1 cellular context compared by ENCODE assay signal in the genomic region with DNA sequence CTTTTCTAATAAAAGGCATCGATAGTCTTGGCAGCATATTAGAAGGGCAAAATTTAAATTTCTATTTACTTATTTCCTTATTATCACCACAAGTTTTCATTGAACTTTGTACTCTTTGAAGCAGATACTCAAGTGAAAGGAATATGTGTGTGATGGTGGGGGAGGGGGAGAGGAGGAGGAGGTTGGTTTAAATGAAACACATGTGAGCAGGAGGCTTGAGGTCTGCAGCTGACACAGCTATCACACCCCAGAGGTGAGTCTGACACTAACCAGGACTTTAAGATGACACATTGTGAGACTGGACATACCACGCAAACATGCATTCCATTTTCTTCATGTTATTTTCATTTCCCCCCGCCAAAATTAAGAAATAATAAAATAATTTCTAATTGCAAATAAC.
TF ChIP-seq lines count a peak whose summit lies in the region.

No MANE protein-coding gene starts in this region.

TF ChIP-seq in GM12878, 131 proteins besides CTCF, POLR2A, EP300 and RAD21 (continued from another document and continues in another):
- TF ChIP-seq RUNX3 (IDR thresholded peaks at IDR 0.05; ENCODE audit: low read length) (0 out of 2 replicates have a peak, but pooled peaks have one; percentile 12), NR2C2 (IDR thresholded peaks at IDR 0.05; ENCODE audit: borderline replicate concordance, control insufficient read depth, insufficient read length, low read depth) (no peak), STAT3 (IDR thresholded peaks at IDR 0.05; ENCODE audit: low read depth, low read length) (no peak), JUNB (IDR thresholded peaks at IDR 0.05) (no peak), MTA2 (IDR thresholded peaks at IDR 0.05; ENCODE audit: low read depth) (peak; percentile 47; the same call in 1 of the 2 replicates), GATAD2B (conservative IDR thresholded peaks at IDR 0.05; ENCODE audit: low read depth) (no peak), CHD2 (IDR thresholded peaks at IDR 0.05; ENCODE audit: borderline replicate concordance, low read depth, low read length) (peak; percentile 68), BCL11A (IDR thresholded peaks at IDR 0.05; ENCODE audit: low read depth, low read length) (0 out of 2 replicates have a peak, but pooled peaks have one; percentile 22), POU2F2 (IDR thresholded peaks at IDR 0.05; ENCODE audit: borderline replicate concordance, low read depth, low read length) (no peak), ESRRA (IDR thresholded peaks at IDR 0.05; ENCODE audit: low read length) (no peak), FOXM1 (IDR thresholded peaks at IDR 0.05; ENCODE audit: low read depth, low read length) (no peak), ASH2L (IDR thresholded peaks at IDR 0.05; ENCODE audit: borderline replicate concordance, low read depth) (no peak), TCF7 (IDR thresholded peaks at IDR 0.05; ENCODE audit: borderline replicate concordance) (no peak), RELA (IDR thresholded peaks at IDR 0.05; ENCODE audit: borderline replicate concordance, partially characterized antibody) (no peak), PAX8 (IDR thresholded peaks at IDR 0.05) (no peak), EGR1 (IDR thresholded peaks at IDR 0.05; ENCODE audit: borderline replicate concordance in 1 of 2, low read depth in 2 of 2, low read length in 2 of 2) (no peak), NR2F1 (conservative IDR thresholded peaks at IDR 0.05) (0 out of 2 replicates have a peak, but pooled peaks have one; percentile 10), KLF5 (IDR thresholded peaks at IDR 0.05; ENCODE audit: partially characterized antibody) (no peak), BHLHE40 (IDR thresholded peaks at IDR 0.05; ENCODE audit: borderline replicate concordance in 1 of 2, low read depth in 2 of 2, low read length in 1 of 2) (peak; percentile 51 to 70; a peak in 2 of 4 replicates), CHD4 (IDR thresholded peaks at IDR 0.05) (no peak), EZH2 (IDR thresholded peaks at IDR 0.05; ENCODE audit: borderline replicate concordance, control insufficient read depth, low read depth, low read length) (no peak)
- TF ChIP-seq, protein P1, sequence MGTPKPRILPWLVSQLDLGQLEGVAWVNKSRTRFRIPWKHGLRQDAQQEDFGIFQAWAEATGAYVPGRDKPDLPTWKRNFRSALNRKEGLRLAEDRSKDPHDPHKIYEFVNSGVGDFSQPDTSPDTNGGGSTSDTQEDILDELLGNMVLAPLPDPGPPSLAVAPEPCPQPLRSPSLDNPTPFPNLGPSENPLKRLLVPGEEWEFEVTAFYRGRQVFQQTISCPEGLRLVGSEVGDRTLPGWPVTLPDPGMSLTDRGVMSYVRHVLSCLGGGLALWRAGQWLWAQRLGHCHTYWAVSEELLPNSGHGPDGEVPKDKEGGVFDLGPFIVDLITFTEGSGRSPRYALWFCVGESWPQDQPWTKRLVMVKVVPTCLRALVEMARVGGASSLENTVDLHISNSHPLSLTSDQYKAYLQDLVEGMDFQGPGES (IDR thresholded peaks at IDR 0.05), result no peak
- TF ChIP-seq, protein P2, sequence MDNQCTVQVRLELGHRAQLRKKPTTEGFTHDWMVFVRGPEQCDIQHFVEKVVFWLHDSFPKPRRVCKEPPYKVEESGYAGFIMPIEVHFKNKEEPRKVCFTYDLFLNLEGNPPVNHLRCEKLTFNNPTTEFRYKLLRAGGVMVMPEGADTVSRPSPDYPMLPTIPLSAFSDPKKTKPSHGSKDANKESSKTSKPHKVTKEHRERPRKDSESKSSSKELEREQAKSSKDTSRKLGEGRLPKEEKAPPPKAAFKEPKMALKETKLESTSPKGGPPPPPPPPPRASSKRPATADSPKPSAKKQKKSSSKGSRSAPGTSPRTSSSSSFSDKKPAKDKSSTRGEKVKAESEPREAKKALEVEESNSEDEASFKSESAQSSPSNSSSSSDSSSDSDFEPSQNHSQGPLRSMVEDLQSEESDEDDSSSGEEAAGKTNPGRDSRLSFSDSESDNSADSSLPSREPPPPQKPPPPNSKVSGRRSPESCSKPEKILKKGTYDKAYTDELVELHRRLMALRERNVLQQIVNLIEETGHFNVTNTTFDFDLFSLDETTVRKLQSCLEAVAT (IDR thresholded peaks at IDR 0.05), result 0 out of 2 replicates have a peak, but pooled peaks have one; percentile 13
- TF ChIP-seq, protein P3, sequence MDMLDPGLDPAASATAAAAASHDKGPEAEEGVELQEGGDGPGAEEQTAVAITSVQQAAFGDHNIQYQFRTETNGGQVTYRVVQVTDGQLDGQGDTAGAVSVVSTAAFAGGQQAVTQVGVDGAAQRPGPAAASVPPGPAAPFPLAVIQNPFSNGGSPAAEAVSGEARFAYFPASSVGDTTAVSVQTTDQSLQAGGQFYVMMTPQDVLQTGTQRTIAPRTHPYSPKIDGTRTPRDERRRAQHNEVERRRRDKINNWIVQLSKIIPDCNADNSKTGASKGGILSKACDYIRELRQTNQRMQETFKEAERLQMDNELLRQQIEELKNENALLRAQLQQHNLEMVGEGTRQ (IDR thresholded peaks at IDR 0.05; ENCODE audit: borderline replicate concordance, low read depth, low read length), result no peak
- TF ChIP-seq, protein P4, sequence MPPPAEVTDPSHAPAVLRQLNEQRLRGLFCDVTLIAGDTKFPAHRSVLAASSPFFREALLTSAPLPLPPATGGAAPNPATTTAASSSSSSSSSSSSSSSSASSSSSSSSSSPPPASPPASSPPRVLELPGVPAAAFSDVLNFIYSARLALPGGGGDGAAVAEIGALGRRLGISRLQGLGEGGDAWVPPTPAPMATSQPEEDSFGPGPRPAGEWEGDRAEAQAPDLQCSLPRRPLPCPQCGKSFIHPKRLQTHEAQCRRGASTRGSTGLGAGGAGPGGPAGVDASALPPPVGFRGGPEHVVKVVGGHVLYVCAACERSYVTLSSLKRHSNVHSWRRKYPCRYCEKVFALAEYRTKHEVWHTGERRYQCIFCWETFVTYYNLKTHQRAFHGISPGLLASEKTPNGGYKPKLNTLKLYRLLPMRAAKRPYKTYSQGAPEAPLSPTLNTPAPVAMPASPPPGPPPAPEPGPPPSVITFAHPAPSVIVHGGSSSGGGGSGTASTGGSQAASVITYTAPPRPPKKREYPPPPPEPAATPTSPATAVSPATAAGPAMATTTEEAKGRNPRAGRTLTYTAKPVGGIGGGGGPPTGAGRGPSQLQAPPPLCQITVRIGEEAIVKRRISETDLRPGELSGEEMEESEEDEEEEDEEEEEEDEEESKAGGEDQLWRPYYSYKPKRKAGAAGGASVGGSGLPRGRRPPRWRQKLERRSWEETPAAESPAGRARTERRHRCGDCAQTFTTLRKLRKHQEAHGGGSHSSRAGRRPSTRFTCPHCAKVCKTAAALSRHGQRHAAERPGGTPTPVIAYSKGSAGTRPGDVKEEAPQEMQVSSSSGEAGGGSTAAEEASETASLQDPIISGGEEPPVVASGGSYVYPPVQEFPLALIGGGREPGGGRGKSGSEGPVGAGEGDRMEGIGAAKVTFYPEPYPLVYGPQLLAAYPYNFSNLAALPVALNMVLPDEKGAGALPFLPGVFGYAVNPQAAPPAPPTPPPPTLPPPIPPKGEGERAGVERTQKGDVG (CRISPR knock-in tag; IDR thresholded peaks at IDR 0.05), result no peak
- TF ChIP-seq, protein P5, sequence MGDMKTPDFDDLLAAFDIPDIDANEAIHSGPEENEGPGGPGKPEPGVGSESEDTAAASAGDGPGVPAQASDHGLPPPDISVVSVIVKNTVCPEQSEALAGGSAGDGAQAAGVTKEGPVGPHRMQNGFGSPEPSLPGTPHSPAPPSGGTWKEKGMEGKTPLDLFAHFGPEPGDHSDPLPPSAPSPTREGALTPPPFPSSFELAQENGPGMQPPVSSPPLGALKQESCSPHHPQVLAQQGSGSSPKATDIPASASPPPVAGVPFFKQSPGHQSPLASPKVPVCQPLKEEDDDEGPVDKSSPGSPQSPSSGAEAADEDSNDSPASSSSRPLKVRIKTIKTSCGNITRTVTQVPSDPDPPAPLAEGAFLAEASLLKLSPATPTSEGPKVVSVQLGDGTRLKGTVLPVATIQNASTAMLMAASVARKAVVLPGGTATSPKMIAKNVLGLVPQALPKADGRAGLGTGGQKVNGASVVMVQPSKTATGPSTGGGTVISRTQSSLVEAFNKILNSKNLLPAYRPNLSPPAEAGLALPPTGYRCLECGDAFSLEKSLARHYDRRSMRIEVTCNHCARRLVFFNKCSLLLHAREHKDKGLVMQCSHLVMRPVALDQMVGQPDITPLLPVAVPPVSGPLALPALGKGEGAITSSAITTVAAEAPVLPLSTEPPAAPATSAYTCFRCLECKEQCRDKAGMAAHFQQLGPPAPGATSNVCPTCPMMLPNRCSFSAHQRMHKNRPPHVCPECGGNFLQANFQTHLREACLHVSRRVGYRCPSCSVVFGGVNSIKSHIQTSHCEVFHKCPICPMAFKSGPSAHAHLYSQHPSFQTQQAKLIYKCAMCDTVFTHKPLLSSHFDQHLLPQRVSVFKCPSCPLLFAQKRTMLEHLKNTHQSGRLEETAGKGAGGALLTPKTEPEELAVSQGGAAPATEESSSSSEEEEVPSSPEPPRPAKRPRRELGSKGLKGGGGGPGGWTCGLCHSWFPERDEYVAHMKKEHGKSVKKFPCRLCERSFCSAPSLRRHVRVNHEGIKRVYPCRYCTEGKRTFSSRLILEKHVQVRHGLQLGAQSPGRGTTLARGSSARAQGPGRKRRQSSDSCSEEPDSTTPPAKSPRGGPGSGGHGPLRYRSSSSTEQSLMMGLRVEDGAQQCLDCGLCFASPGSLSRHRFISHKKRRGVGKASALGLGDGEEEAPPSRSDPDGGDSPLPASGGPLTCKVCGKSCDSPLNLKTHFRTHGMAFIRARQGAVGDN (IDR thresholded peaks at IDR 0.05), result no peak
- TF ChIP-seq, protein P6, sequence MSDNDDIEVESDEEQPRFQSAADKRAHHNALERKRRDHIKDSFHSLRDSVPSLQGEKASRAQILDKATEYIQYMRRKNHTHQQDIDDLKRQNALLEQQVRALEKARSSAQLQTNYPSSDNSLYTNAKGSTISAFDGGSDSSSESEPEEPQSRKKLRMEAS (IDR thresholded peaks at IDR 0.05; ENCODE audit: low read depth, low read length), result no peak
- TF ChIP-seq, protein P7, sequence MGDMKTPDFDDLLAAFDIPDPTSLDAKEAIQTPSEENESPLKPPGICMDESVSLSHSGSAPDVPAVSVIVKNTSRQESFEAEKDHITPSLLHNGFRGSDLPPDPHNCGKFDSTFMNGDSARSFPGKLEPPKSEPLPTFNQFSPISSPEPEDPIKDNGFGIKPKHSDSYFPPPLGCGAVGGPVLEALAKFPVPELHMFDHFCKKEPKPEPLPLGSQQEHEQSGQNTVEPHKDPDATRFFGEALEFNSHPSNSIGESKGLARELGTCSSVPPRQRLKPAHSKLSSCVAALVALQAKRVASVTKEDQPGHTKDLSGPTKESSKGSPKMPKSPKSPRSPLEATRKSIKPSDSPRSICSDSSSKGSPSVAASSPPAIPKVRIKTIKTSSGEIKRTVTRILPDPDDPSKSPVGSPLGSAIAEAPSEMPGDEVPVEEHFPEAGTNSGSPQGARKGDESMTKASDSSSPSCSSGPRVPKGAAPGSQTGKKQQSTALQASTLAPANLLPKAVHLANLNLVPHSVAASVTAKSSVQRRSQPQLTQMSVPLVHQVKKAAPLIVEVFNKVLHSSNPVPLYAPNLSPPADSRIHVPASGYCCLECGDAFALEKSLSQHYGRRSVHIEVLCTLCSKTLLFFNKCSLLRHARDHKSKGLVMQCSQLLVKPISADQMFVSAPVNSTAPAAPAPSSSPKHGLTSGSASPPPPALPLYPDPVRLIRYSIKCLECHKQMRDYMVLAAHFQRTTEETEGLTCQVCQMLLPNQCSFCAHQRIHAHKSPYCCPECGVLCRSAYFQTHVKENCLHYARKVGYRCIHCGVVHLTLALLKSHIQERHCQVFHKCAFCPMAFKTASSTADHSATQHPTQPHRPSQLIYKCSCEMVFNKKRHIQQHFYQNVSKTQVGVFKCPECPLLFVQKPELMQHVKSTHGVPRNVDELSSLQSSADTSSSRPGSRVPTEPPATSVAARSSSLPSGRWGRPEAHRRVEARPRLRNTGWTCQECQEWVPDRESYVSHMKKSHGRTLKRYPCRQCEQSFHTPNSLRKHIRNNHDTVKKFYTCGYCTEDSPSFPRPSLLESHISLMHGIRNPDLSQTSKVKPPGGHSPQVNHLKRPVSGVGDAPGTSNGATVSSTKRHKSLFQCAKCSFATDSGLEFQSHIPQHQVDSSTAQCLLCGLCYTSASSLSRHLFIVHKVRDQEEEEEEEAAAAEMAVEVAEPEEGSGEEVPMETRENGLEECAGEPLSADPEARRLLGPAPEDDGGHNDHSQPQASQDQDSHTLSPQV (IDR thresholded peaks at IDR 0.05), result no peak
- TF ChIP-seq, protein P8, sequence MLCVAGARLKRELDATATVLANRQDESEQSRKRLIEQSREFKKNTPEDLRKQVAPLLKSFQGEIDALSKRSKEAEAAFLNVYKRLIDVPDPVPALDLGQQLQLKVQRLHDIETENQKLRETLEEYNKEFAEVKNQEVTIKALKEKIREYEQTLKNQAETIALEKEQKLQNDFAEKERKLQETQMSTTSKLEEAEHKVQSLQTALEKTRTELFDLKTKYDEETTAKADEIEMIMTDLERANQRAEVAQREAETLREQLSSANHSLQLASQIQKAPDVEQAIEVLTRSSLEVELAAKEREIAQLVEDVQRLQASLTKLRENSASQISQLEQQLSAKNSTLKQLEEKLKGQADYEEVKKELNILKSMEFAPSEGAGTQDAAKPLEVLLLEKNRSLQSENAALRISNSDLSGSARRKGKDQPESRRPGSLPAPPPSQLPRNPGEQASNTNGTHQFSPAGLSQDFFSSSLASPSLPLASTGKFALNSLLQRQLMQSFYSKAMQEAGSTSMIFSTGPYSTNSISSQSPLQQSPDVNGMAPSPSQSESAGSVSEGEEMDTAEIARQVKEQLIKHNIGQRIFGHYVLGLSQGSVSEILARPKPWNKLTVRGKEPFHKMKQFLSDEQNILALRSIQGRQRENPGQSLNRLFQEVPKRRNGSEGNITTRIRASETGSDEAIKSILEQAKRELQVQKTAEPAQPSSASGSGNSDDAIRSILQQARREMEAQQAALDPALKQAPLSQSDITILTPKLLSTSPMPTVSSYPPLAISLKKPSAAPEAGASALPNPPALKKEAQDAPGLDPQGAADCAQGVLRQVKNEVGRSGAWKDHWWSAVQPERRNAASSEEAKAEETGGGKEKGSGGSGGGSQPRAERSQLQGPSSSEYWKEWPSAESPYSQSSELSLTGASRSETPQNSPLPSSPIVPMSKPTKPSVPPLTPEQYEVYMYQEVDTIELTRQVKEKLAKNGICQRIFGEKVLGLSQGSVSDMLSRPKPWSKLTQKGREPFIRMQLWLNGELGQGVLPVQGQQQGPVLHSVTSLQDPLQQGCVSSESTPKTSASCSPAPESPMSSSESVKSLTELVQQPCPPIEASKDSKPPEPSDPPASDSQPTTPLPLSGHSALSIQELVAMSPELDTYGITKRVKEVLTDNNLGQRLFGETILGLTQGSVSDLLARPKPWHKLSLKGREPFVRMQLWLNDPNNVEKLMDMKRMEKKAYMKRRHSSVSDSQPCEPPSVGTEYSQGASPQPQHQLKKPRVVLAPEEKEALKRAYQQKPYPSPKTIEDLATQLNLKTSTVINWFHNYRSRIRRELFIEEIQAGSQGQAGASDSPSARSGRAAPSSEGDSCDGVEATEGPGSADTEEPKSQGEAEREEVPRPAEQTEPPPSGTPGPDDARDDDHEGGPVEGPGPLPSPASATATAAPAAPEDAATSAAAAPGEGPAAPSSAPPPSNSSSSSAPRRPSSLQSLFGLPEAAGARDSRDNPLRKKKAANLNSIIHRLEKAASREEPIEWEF (IDR thresholded peaks at IDR 0.05; ENCODE audit: insufficient replicate concordance, low read depth, low read length), result no peak
